Comparison of ENCODE assay signal across 17 cellular contexts in the genomic region with DNA sequence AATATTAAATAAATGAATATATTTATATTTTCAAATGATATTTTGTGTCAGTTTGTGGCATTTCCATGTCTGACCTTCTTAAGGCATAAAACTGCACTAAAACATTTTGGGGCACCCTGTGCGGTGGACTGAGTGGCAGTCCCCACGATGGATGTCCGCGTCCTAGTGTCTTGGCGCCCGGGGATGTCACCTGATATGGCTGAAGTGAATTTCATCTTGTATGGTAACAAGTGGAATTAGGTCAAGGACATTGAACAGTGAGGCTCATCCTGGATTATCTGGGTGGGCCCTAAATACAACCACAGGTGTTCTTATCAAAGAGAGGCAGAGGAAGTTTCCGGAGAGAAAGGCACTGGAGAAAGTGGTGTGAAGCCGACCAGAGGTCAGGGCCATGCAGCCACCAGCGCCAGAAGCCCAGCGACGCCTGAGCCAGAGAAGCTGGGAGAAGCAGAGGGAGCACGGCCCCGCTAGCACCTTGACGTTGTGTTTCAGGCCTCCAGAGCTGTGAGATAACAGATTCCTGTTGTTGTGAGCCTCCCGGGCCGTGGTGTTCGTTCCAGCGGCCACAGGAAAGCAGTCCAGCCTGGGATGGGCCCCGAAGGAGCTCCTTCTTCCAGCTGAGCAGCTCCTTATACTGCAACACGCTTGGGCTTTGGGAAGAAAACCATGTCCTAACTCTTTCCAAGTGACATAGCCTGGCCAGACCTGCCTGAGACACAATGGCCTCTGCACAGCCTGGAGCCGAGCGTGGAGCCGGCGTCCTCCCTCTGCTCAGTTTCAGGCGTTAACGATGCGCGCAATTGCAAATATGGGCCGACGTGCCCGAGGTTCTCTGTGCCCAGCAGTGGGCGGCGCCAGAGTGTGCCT. TPM values are rescaled to one million over a fixed set of nuclear protein-coding genes. Genes with fewer than 3 reads are reported as not detected.
DNase-seq lines count a peak whose midpoint lies in the region; ATAC-seq and TF ChIP-seq lines count a peak whose summit lies in the region.
"Had no signal": no experiment of that assay in that cellular context is flagged by ENCODE, and none has a peak within 500 bp of the region (broad histone marks: within the 10 kb centered on the region; RNA-seq: fewer than 3 reads in every experiment).

No MANE protein-coding gene starts in this region.

- H3K27me3 ChIP-seq in tibial artery = no peaks in the 10 kb centered on the region
- H3K27me3 ChIP-seq: Peyer's patch had no signal

- no peak overlapping the region for H3K4me3 ChIP-seq in tibial artery
- H3K4me3 ChIP-seq: Peyer's patch had no signal

- peak overlapping the region; percentile 3 to 27 for H3K27ac ChIP-seq in tibial artery
- H3K27ac ChIP-seq: 22Rv1, Peyer's patch had no signal

- intact Hi-C loops in Right ventricle myocardium superior (cut with DNase I) (no loop called here), tibial artery (cut with DNase I; ENCODE audit: low total_unique reads) (no loop called here)

- no peaks in the 10 kb centered on the region for H3K4me1 ChIP-seq in tibial artery
- H3K4me1 ChIP-seq: Peyer's patch had no signal

- H3K9me3 ChIP-seq in tibial artery = no peaks in the 10 kb centered on the region

- peaks cover 57 to 76% (median 72%) of the 10 kb centered on the region in 3 donors for H3K36me3 ChIP-seq in tibial artery
- H3K36me3 ChIP-seq: Peyer's patch had no signal

- peak; percentile 35 for DNase-seq in activated CD8-positive, alpha-beta memory T cell treated with anti-CD3 and anti-CD28 coated beads for 24 hours
- no peak for DNase-seq in activated CD8-positive, alpha-beta memory T cell treated with anti-CD3 and anti-CD28 coated beads, Interleukin-2, amount 50 U/mL, for 4 hours
- DNase-seq in Right ventricle myocardium superior (peak; percentile 56), omental fat pad (ENCODE audit: low spot score) (peak; percentile 16), tibial artery (peak; percentile 28 to 69), amygdala (lab: John Stamatoyannopoulos, UW) (no peak), left lobe of liver (ENCODE audit: low spot score) (no peak), middle frontal gyrus (ENCODE audit: extremely low spot score, low spot score) (no peak)
- DNase-seq: CD8-positive, alpha-beta T cell; GF-D8; Karpas-422; NCI-H187 treated with DMSO at 0.1 percent for 48 hours; NCI-H2171; NCI-H82 had no signal

- no peak for TF ChIP-seq CTCF in omental fat pad (IDR thresholded peaks at IDR 0.05)
- TF ChIP-seq CTCF in tibial artery (IDR thresholded peaks at IDR 0.05) = no peak

- ATAC-seq in Right ventricle myocardium superior (ENCODE audit: poor library complexity) (peak; percentile 47), omental fat pad (ENCODE audit: low FRiP score) (no peak), left lobe of liver (no peak)
- ATAC-seq: CD8-positive, alpha-beta T cell had no signal

RNA-seq across cellular contexts. Expression of gene THBS2, which starts 22.5 kb away (rescaled TPM):
- total RNA-seq in Right ventricle myocardium superior = 8.6 TPM
- 100 to 1,000 TPM in 2 of 4 donors, 10 to 100 TPM in 2; 53.5 to 115 (median 93.8) TPM for total RNA-seq in omental fat pad
- 2.9 TPM for total RNA-seq in left lobe of liver
- total RNA-seq: CD8-positive, alpha-beta T cell; NCI-H460 had no signal

Comparison
In these comparisons a context has a peak if more than half of its experiments do, and no peak if none do; other contexts are left out.
1. DNase-seq: peak in activated CD8-positive, alpha-beta memory T cell treated with anti-CD3 and anti-CD28 coated beads for 24 hours (single experiment), Right ventricle myocardium superior (single experiment), omental fat pad (single experiment) and tibial artery (2 of 2); none in activated CD8-positive, alpha-beta memory T cell treated with anti-CD3 and anti-CD28 coated beads, Interleukin-2, amount 50 U/mL, for 4 hours (single experiment), amygdala (0 of 56), left lobe of liver (single experiment) and middle frontal gyrus (single experiment).